ENCODE assay signal across 9 cellular contexts in the genomic region with DNA sequence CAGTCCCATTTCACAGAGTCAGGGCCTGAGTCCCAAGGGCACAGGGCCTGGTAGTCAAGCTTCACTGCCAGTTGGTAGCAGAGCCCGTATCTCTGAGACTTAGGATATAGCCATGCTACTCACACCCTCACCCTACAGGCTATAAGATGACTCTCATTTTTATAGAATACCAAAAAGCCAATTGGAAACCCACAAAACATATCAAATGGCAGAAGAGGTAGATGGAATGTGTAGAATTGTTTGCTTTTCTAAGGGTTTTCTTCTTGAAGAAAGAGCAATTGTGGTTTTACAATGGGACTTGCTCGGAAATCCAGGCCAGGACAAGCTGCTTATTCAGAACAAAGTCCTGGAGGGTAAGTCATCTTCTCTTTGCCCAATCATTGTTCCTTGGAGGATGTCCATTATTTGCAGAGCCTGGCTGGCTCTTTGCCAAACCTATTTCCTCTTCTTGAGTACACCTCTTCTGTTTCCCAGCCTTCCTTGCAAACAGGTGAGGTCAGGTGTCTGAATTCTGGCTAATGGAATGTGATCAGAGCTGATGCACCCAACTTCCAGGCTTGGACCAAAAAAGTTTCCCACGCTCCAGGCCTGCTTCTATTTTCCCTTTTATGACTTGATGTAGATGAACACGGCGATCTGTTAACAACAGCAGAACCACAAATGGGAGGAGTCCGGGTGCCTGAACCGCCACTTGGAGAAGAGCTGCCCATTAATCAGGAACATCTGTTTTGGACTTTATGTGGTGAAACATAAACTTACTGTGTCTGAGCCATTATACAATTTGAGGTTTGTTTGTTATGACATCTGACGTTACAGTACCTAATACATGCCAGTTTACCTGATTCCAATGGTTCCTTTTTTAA. TPM values are rescaled to one million over a fixed set of nuclear protein-coding genes. Genes with fewer than 3 reads are reported as not detected.
DNase-seq lines count a peak whose midpoint lies in the region; ATAC-seq and TF ChIP-seq lines count a peak whose summit lies in the region.
"Had no signal": no experiment of that assay in that cellular context is flagged by ENCODE, and none has a peak within 500 bp of the region (broad histone marks: within the 10 kb centered on the region; RNA-seq: fewer than 3 reads in every experiment).

No MANE protein-coding gene starts in this region.

- TF ChIP-seq CTCF in HFFc6 (IDR thresholded peaks at IDR 0.05): no peak
- no peak for TF ChIP-seq CTCF in GM23338 (conservative IDR thresholded peaks at IDR 0.05; ENCODE audit: low read depth in 2 of 2)

- H3K9me2 ChIP-seq in GM23338 (ENCODE audit: insufficient read depth): no peaks in the 10 kb centered on the region

- H3K27me3 Mint-ChIP-seq in HFFc6 (ENCODE audit: insufficient read depth) (peaks cover 43% of the 10 kb centered on the region), GM23338 (ENCODE audit: insufficient read depth, low read depth, poor library complexity) (peaks cover 8% of the 10 kb centered on the region)
- H3K27me3 Mint-ChIP-seq in activated T-helper 17 cell treated with anti-CD3 and anti-CD28 coated beads, Interleukin-2, amount 50 U/mL, for 72 hours: peaks cover 33% of the 10 kb centered on the region

- no peak overlapping the region for H3K4me3 ChIP-seq in GM23338

- H3K79me2 ChIP-seq in GM23338 (replicated peaks; ENCODE audit: insufficient read depth): no peaks in the 10 kb centered on the region

- no peaks in the 10 kb centered on the region for H3K4me1 ChIP-seq in GM23338 (ENCODE audit: insufficient read depth)

- no peaks in the 10 kb centered on the region for H3K36me3 ChIP-seq in GM23338 (ENCODE audit: insufficient read depth)

- no peaks in the 10 kb centered on the region for H3F3A ChIP-seq in GM23338 (replicated peaks; ENCODE audit: low read depth)

- H4K20me1 ChIP-seq in GM23338 (replicated peaks; ENCODE audit: insufficient read depth): no peaks in the 10 kb centered on the region

- H3K4me3 Mint-ChIP-seq in HFFc6: peak overlapping the region; percentile 49
- H3K4me3 Mint-ChIP-seq in activated T-helper 17 cell treated with anti-CD3 and anti-CD28 coated beads, Interleukin-2, amount 50 U/mL, for 72 hours: no peak overlapping the region
- H3K4me3 Mint-ChIP-seq in GM23338: no peak overlapping the region
- H3K4me3 Mint-ChIP-seq: activated naive CD8-positive, alpha-beta T cell had no signal

- no peak for ATAC-seq in activated T-helper 17 cell treated with anti-CD3 and anti-CD28 coated beads, Interleukin-2, amount 50 U/mL, for 72 hours (replicated peaks)
- no peak for ATAC-seq in GM23338

- H3K36me3 Mint-ChIP-seq in HFFc6 (ENCODE audit: low read depth): no peaks in the 10 kb centered on the region
- H3K36me3 Mint-ChIP-seq in activated T-helper 17 cell treated with anti-CD3 and anti-CD28 coated beads, Interleukin-2, amount 50 U/mL, for 72 hours (ENCODE audit: low read depth): no peaks in the 10 kb centered on the region
- no peaks in the 10 kb centered on the region for H3K36me3 Mint-ChIP-seq in GM23338 (ENCODE audit: low read depth)
- H3K36me3 Mint-ChIP-seq: activated naive CD8-positive, alpha-beta T cell had no signal

- H2AFZ ChIP-seq in GM23338: no peak overlapping the region

- H3K4me1 Mint-ChIP-seq in HFFc6 (ENCODE audit: low read depth): peaks cover 23% of the 10 kb centered on the region
- peaks cover 20% of the 10 kb centered on the region for H3K4me1 Mint-ChIP-seq in activated T-helper 17 cell treated with anti-CD3 and anti-CD28 coated beads, Interleukin-2, amount 50 U/mL, for 72 hours
- H3K4me1 Mint-ChIP-seq in GM23338: no peaks in the 10 kb centered on the region

- DNase-seq in AG08396 (ENCODE audit: low spot score) (peak; percentile 61), HFFc6 (peak; percentile 95), kidney glomerular epithelial cell (lab: John Stamatoyannopoulos, UW) (peak; percentile 80), T-helper 2 cell (no peak), GM23338 (ENCODE audit: low spot score) (no peak), hippocampal formation (lab: John Stamatoyannopoulos, UW) (no peak)
- no peak for DNase-seq in activated CD4-positive, CD25-positive, alpha-beta regulatory T cell (lab: John Stamatoyannopoulos, UW)

- H3K27ac ChIP-seq in GM23338 (ENCODE audit: low read depth): no peak overlapping the region

- no peaks in the 10 kb centered on the region for H3K27me3 ChIP-seq in GM23338 (ENCODE audit: insufficient read depth)

- peak overlapping the region; percentile 86 for H3K27ac Mint-ChIP-seq in HFFc6
- H3K27ac Mint-ChIP-seq in activated T-helper 17 cell treated with anti-CD3 and anti-CD28 coated beads, Interleukin-2, amount 50 U/mL, for 72 hours: peak overlapping the region; percentile 20
- no peak overlapping the region for H3K27ac Mint-ChIP-seq in GM23338
- H3K27ac Mint-ChIP-seq: activated naive CD8-positive, alpha-beta T cell had no signal

- H3K9me3 Mint-ChIP-seq in HFFc6 (no peaks in the 10 kb centered on the region; the same call in 1 of the 2 replicates), GM23338 (no peaks in the 10 kb centered on the region)
- H3K9me3 Mint-ChIP-seq in activated T-helper 17 cell treated with anti-CD3 and anti-CD28 coated beads, Interleukin-2, amount 50 U/mL, for 72 hours: no peaks in the 10 kb centered on the region

- H3K4me2 ChIP-seq in GM23338: no peak overlapping the region

TF ChIP-seq in GM23338, 12 proteins besides CTCF, POLR2A, EP300 and RAD21 (continues in another document):
- TF ChIP-seq CREB1 (CRISPR knock-in tag; IDR thresholded peaks at IDR 0.05; ENCODE audit: low read depth) (no peak), JUNB (IDR thresholded peaks at IDR 0.05; ENCODE audit: unreplicated experiment) (no peak), POLR2AphosphoS5 (IDR thresholded peaks at IDR 0.05; ENCODE audit: low read depth) (no peak), ZNF114 (CRISPR knock-in tag; IDR thresholded peaks at IDR 0.05) (no peak), NANOG (IDR thresholded peaks at IDR 0.05; ENCODE audit: borderline replicate concordance) (no peak), EZH2phosphoT487 (IDR thresholded peaks at IDR 0.05; ENCODE audit: unreplicated experiment) (no peak), EZH2 (IDR thresholded peaks at IDR 0.05; ENCODE audit: low read depth, unreplicated experiment) (no peak), ZNF331 (CRISPR knock-in tag; IDR thresholded peaks at IDR 0.05; ENCODE audit: low read depth) (no peak)
- TF ChIP-seq, protein P1, sequence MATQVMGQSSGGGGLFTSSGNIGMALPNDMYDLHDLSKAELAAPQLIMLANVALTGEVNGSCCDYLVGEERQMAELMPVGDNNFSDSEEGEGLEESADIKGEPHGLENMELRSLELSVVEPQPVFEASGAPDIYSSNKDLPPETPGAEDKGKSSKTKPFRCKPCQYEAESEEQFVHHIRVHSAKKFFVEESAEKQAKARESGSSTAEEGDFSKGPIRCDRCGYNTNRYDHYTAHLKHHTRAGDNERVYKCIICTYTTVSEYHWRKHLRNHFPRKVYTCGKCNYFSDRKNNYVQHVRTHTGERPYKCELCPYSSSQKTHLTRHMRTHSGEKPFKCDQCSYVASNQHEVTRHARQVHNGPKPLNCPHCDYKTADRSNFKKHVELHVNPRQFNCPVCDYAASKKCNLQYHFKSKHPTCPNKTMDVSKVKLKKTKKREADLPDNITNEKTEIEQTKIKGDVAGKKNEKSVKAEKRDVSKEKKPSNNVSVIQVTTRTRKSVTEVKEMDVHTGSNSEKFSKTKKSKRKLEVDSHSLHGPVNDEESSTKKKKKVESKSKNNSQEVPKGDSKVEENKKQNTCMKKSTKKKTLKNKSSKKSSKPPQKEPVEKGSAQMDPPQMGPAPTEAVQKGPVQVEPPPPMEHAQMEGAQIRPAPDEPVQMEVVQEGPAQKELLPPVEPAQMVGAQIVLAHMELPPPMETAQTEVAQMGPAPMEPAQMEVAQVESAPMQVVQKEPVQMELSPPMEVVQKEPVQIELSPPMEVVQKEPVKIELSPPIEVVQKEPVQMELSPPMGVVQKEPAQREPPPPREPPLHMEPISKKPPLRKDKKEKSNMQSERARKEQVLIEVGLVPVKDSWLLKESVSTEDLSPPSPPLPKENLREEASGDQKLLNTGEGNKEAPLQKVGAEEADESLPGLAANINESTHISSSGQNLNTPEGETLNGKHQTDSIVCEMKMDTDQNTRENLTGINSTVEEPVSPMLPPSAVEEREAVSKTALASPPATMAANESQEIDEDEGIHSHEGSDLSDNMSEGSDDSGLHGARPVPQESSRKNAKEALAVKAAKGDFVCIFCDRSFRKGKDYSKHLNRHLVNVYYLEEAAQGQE (IDR thresholded peaks at IDR 0.05; ENCODE audit: unreplicated experiment): no peak

RNA-seq across cellular contexts. Expression of a gene that starts 16.9 kb away (rescaled TPM):
- total RNA-seq in HFFc6 (2021; fragmentation: NEBNext Ultra II Directional; extraction: Animal tissue kit (Norgen Biotek cat#: 25700)): not detected
- 10 to 100 TPM in 1 of 2 donors, 1 to 10 TPM in 1; 1.1 to 11.5 TPM for total RNA-seq in activated T-helper 17 cell treated with anti-CD3 and anti-CD28 coated beads, Interleukin-2, amount 50 U/mL, for 72 hours
- not detected in 2 replicates for total RNA-seq in GM23338 (2014; rRNA removed; shearing (Covaris generic))
- polyA plus RNA-seq in GM23338 (2016; fragmentation: Nextera tagmentation; extraction: Ambion mirVana): 0.19 and 0.42 TPM in 2 replicates

RNA-seq across cellular contexts. Expression of a gene that starts 30.6 kb away (rescaled TPM):
- not detected for total RNA-seq in HFFc6 (2021; fragmentation: NEBNext Ultra II Directional; extraction: Animal tissue kit (Norgen Biotek cat#: 25700))
- total RNA-seq in activated T-helper 17 cell treated with anti-CD3 and anti-CD28 coated beads, Interleukin-2, amount 50 U/mL, for 72 hours: not detected
- 0.16 and 2.8 TPM in 2 replicates for total RNA-seq in GM23338 (2014; rRNA removed; shearing (Covaris generic))
- 0.24 and 0.30 TPM in 2 replicates for polyA plus RNA-seq in GM23338 (2016; fragmentation: Nextera tagmentation; extraction: Ambion mirVana)

RNA-seq across cellular contexts. Expression of a gene that starts 57.2 kb away (rescaled TPM):
- total RNA-seq in HFFc6 (2021; fragmentation: NEBNext Ultra II Directional; extraction: Animal tissue kit (Norgen Biotek cat#: 25700)): not detected
- total RNA-seq in activated T-helper 17 cell treated with anti-CD3 and anti-CD28 coated beads, Interleukin-2, amount 50 U/mL, for 72 hours: not detected
- total RNA-seq in GM23338 (2014; rRNA removed; shearing (Covaris generic)): 2.1 and 6.1 TPM in 2 replicates
- polyA plus RNA-seq in GM23338 (2016; fragmentation: Nextera tagmentation; extraction: Ambion mirVana): 1.3 and 1.9 TPM in 2 replicates

Comparison
In these comparisons a context has a peak if more than half of its experiments do, and no peak if none do; other contexts are left out.
1. DNase-seq: peak in AG08396 (single experiment), HFFc6 (single experiment) and kidney glomerular epithelial cell (single experiment); none in T-helper 2 cell (0 of 5), activated CD4-positive, CD25-positive, alpha-beta regulatory T cell (0 of 4), GM23338 (single experiment) and hippocampal formation (0 of 2).